In genomic region chr12:12502813-12503146, GRCh38 we compare ENCODE assay signal across 22 cellular contexts. TPM values are rescaled to one million over a fixed set of nuclear protein-coding genes. Genes with fewer than 3 reads are reported as not detected.
A peak's percentile ranks its signal among the peaks of the same experiment; 100 is the strongest.
DNase-seq lines count a peak whose midpoint lies in the region; ATAC-seq, FAIRE-seq and TF ChIP-seq lines count a peak whose summit lies in the region.
"Had no signal": no experiment of that assay in that cellular context is flagged by ENCODE, and none has a peak within 500 bp of the region (broad histone marks: within the 10 kb centered on the region; RNA-seq: fewer than 3 reads in every experiment).

No MANE protein-coding gene starts in this region.

- H3K4me1 ChIP-seq in neural progenitor cell, result peaks cover 24% of the 10 kb centered on the region
- H3K4me1 ChIP-seq: colonic mucosa had no signal

- H3K4me1 Mint-ChIP-seq in activated T-cell treated with anti-CD3 and anti-CD28 coated beads, Interleukin-2, amount 50 U/mL, for 72 hours (ENCODE audit: low read depth), result peaks cover 67% of the 10 kb centered on the region
- H3K4me1 Mint-ChIP-seq in activated naive CD4-positive, alpha-beta T cell treated with anti-CD3 and anti-CD28 coated beads, Interleukin-2, amount 50 U/mL, for 24 hours, result peaks cover 55% of the 10 kb centered on the region
- H3K4me1 Mint-ChIP-seq in neural crest cell (peaks cover 38% of the 10 kb centered on the region), neural progenitor cell (peaks cover 24% of the 10 kb centered on the region)
- H3K4me1 Mint-ChIP-seq: CD14-positive monocyte had no signal

- FAIRE-seq in GM19239 (lab: Jason Lieb, UNC), result peak; percentile 66
- FAIRE-seq: HTR-8/SVneo, TTC549 had no signal

- H3K27ac ChIP-seq in neural progenitor cell, result no peak overlapping the region
- H3K27ac ChIP-seq: body of pancreas, colonic mucosa, hepatocyte, lower lobe of right lung, right atrium auricular region had no signal

- H3K36me3 ChIP-seq in neural progenitor cell, result no peaks in the 10 kb centered on the region
- H3K36me3 ChIP-seq: colonic mucosa, lower lobe of right lung had no signal

- no peak overlapping the region for H2AFZ ChIP-seq in neural progenitor cell (replicated peaks)
- H2AFZ ChIP-seq: hepatocyte had no signal

- no peaks in the 10 kb centered on the region for H3K9me3 ChIP-seq in neural progenitor cell (ENCODE audit: low read depth)
- H3K9me3 ChIP-seq: body of pancreas, colonic mucosa, HAP-1, lower lobe of right lung, right atrium auricular region had no signal

- H3K36me3 Mint-ChIP-seq in activated T-cell treated with anti-CD3 and anti-CD28 coated beads, Interleukin-2, amount 50 U/mL, for 72 hours (ENCODE audit: insufficient read depth in 2 of 2), result peaks cover 8 to 11% of the 10 kb centered on the region in 2 donors
- peaks cover 7% of the 10 kb centered on the region for H3K36me3 Mint-ChIP-seq in activated naive CD4-positive, alpha-beta T cell treated with anti-CD3 and anti-CD28 coated beads, Interleukin-2, amount 50 U/mL, for 24 hours
- H3K36me3 Mint-ChIP-seq in neural crest cell (ENCODE audit: low read depth) (peaks cover 5% of the 10 kb centered on the region), neural progenitor cell (peaks cover 10% of the 10 kb centered on the region)
- H3K36me3 Mint-ChIP-seq: CD14-positive monocyte had no signal

- no peaks in the 10 kb centered on the region for H3K9me3 Mint-ChIP-seq in activated T-cell treated with anti-CD3 and anti-CD28 coated beads, Interleukin-2, amount 50 U/mL, for 72 hours
- H3K9me3 Mint-ChIP-seq in activated naive CD4-positive, alpha-beta T cell treated with anti-CD3 and anti-CD28 coated beads, Interleukin-2, amount 50 U/mL, for 24 hours, result no peaks in the 10 kb centered on the region
- H3K9me3 Mint-ChIP-seq in neural crest cell (no peaks in the 10 kb centered on the region), neural progenitor cell (no peaks in the 10 kb centered on the region)

- peak overlapping the region; percentile 96 for H3K27ac Mint-ChIP-seq in activated T-cell treated with anti-CD3 and anti-CD28 coated beads, Interleukin-2, amount 50 U/mL, for 72 hours
- H3K27ac Mint-ChIP-seq in activated naive CD4-positive, alpha-beta T cell treated with anti-CD3 and anti-CD28 coated beads, Interleukin-2, amount 50 U/mL, for 24 hours, result peak overlapping the region; percentile 78
- H3K27ac Mint-ChIP-seq in neural crest cell (ENCODE audit: unreplicated experiment) (peak overlapping the region; percentile 58), neural progenitor cell (no peak overlapping the region)
- H3K27ac Mint-ChIP-seq: CD14-positive monocyte had no signal

- ATAC-seq in activated T-cell treated with anti-CD3 and anti-CD28 coated beads, Interleukin-2, amount 50 U/mL, for 72 hours (replicated peaks in 1 of 2), result no peak
- ATAC-seq: body of pancreas, lower lobe of right lung had no signal

- H3K9ac ChIP-seq in neural progenitor cell, result no peak overlapping the region

- no peaks in the 10 kb centered on the region for H3K27me3 Mint-ChIP-seq in activated T-cell treated with anti-CD3 and anti-CD28 coated beads, Interleukin-2, amount 50 U/mL, for 72 hours (ENCODE audit: low read depth)
- no peaks in the 10 kb centered on the region for H3K27me3 Mint-ChIP-seq in activated naive CD4-positive, alpha-beta T cell treated with anti-CD3 and anti-CD28 coated beads, Interleukin-2, amount 50 U/mL, for 24 hours
- no peaks in the 10 kb centered on the region for H3K27me3 Mint-ChIP-seq in neural crest cell (ENCODE audit: low read depth)
- H3K27me3 Mint-ChIP-seq in neural progenitor cell (ENCODE audit: insufficient read depth, low read depth), result no peaks in the 10 kb centered on the region

- H3K4me2 ChIP-seq in neural progenitor cell, result no peak overlapping the region
- H3K4me2 ChIP-seq: hepatocyte had no signal

- H3K4me3 ChIP-seq in neural progenitor cell, result no peak overlapping the region
- H3K4me3 ChIP-seq: body of pancreas, colonic mucosa, HAP-1, hepatocyte, lower lobe of right lung, right atrium auricular region had no signal

- H4K20me1 ChIP-seq in neural progenitor cell (ENCODE audit: low read depth), result peaks cover 18% of the 10 kb centered on the region

- H3K79me2 ChIP-seq in neural progenitor cell (ENCODE audit: low read depth), result peaks cover 38% of the 10 kb centered on the region

- TF ChIP-seq CTCF in neural crest cell (conservative IDR thresholded peaks at IDR 0.05), result no peak
- TF ChIP-seq CTCF in neural progenitor cell (IDR thresholded peaks at IDR 0.05), result no peak

- no peak for DNase-seq in activated T-cell treated with anti-CD3 and anti-CD28 coated beads, Interleukin-2, amount 50 U/mL, for 72 hours
- no peak for DNase-seq in activated T-cell treated with anti-CD3 and anti-CD28 coated beads, Interleukin-2, amount 50 U/mL, for 48 hours
- no peak for DNase-seq in GM19239 (ENCODE audit: insufficient read length, low spot score)
- DNase-seq in neural crest cell (ENCODE audit: low read depth, low spot score), result no peak
- DNase-seq in SHP77 treated with DMSO at 0.1 percent for 48 hours (lab: John Stamatoyannopoulos, UW), result no peak
- DNase-seq in NCI-H1092 (lab: John Stamatoyannopoulos, UW), result no peak
- DNase-seq in neural progenitor cell (ENCODE audit: low spot score), result no peak
- DNase-seq: body of pancreas, colonic mucosa, DND-41, Kasumi-1, lower lobe of right lung, NCI-H1105, NCI-H2081, NCI-H446 treated with DMSO at 0.1 percent for 48 hours had no signal

- H3F3A ChIP-seq in neural progenitor cell (ENCODE audit: low read depth), result peaks cover 3% of the 10 kb centered on the region

- H3K4me3 Mint-ChIP-seq in activated T-cell treated with anti-CD3 and anti-CD28 coated beads, Interleukin-2, amount 50 U/mL, for 72 hours, result peak overlapping the region; percentile 33 to 75
- H3K4me3 Mint-ChIP-seq in activated naive CD4-positive, alpha-beta T cell treated with anti-CD3 and anti-CD28 coated beads, Interleukin-2, amount 50 U/mL, for 24 hours, result no peak overlapping the region
- H3K4me3 Mint-ChIP-seq in neural crest cell (no peak overlapping the region), neural progenitor cell (no peak overlapping the region)
- H3K4me3 Mint-ChIP-seq: CD14-positive monocyte had no signal

- H3K27me3 ChIP-seq in neural progenitor cell, result no peaks in the 10 kb centered on the region
- H3K27me3 ChIP-seq: body of pancreas, colonic mucosa, hepatocyte, right atrium auricular region had no signal

RNA-seq across cellular contexts. Expression of gene DUSP16, which starts 59.9 kb away (rescaled TPM):
- 100 to 1,000 TPM; 105 to 129 TPM for total RNA-seq in activated T-cell treated with anti-CD3 and anti-CD28 coated beads, Interleukin-2, amount 50 U/mL, for 72 hours
- total RNA-seq in neural crest cell, result 30.8 and 32.0 TPM in 2 replicates
- total RNA-seq in neural progenitor cell (ENCODE audit: low replicate concordance), result 24.0 and 26.1 TPM in 2 replicates

Comparison
In these comparisons a context has a peak if more than half of its experiments do, and no peak if none do; other contexts are left out.
1. H3K4me3 Mint-ChIP-seq: peak in activated T-cell treated with anti-CD3 and anti-CD28 coated beads, Interleukin-2, amount 50 U/mL, for 72 hours (2 of 2); none in activated naive CD4-positive, alpha-beta T cell treated with anti-CD3 and anti-CD28 coated beads, Interleukin-2, amount 50 U/mL, for 24 hours (single experiment), neural crest cell (single experiment) and neural progenitor cell (single experiment).